18 cellular contexts compared by ENCODE assay signal in genomic region chr11:28537822-28538221, GRCh38.
"Had no signal": no experiment of that assay in that cellular context is flagged by ENCODE, and none has a peak within 500 bp of the region (broad histone marks: within the 10 kb centered on the region; RNA-seq: fewer than 3 reads in every experiment).

No MANE protein-coding gene starts in this region.

- H3K9me3 ChIP-seq: upper lobe of right lung had no signal

- DNase-seq: activated CD4-positive, alpha-beta T cell treated with anti-CD3 and anti-CD28 coated beads for 36 hours; activated CD4-positive, alpha-beta T cell treated with anti-CD3 and anti-CD28 coated beads, Interleukin-2, amount 50 U/mL, for 48 hours; amniotic stem cell; dermis blood vessel endothelial cell; effector memory CD4-positive, alpha-beta T cell; hypothalamus; nephron progenitor cell; occipital lobe; retina; stimulated activated CD8-positive, alpha-beta memory T cell treated with anti-CD3 and anti-CD28 coated beads, Interleukin-4, amount 100 ng/mL, for 48 hours; stimulated activated naive CD4-positive, alpha-beta T cell; upper lobe of right lung had no signal

- H3K9me3 Mint-ChIP-seq: nephron progenitor cell, WTC11 had no signal

- H3K4me3 ChIP-seq: lung, upper lobe of right lung had no signal

- FAIRE-seq: keratinocyte had no signal

- H3K27ac ChIP-seq: upper lobe of right lung had no signal

- H3K4me3 Mint-ChIP-seq: activated CD4-positive, alpha-beta T cell treated with anti-CD3 and anti-CD28 coated beads for 36 hours; activated naive CD8-positive, alpha-beta T cell; mesothelial cell of epicardium; nephron progenitor cell; WTC11 had no signal

- H3K27me3 Mint-ChIP-seq: activated naive CD8-positive, alpha-beta T cell had no signal

- H3K4me1 ChIP-seq: upper lobe of right lung had no signal

- H3K36me3 Mint-ChIP-seq: activated naive CD8-positive, alpha-beta T cell; mesothelial cell of epicardium; WTC11 had no signal

- H3K36me3 ChIP-seq: upper lobe of right lung had no signal

- ATAC-seq: activated CD4-positive, alpha-beta T cell treated with anti-CD3 and anti-CD28 coated beads for 36 hours; left lobe of liver; upper lobe of right lung; WTC11 had no signal

- H3K27me3 ChIP-seq: upper lobe of right lung had no signal

- H3K4me1 Mint-ChIP-seq: activated CD4-positive, alpha-beta T cell treated with anti-CD3 and anti-CD28 coated beads for 36 hours; WTC11 had no signal
